13 cellular contexts compared by ENCODE assay signal in the genomic region with DNA sequence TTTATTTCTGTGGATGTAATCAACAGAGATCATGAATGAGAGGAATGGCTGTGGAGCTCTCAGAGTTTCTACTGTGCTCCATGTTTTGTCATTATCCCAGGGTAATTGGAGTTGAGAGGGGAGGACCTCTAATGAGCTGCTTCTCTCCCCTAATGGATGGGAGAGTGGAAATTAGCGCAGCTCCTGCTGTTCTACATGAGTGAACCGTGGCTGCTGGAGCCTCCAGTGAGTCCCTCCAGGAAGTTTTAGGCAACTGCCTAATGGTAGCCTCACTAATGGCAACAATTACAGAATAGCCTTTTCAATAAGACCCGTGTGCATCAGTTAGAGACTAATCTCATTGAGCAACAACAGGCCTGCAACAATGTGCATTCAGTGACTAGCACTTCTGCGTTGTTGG.
"Had no signal": no experiment of that assay in that cellular context is flagged by ENCODE, and none has a peak within 500 bp of the region (broad histone marks: within the 10 kb centered on the region; RNA-seq: fewer than 3 reads in every experiment).

No MANE protein-coding gene starts in this region.

- H3K27me3 ChIP-seq: left lung, pancreas had no signal

- ATAC-seq: activated CD4-positive, alpha-beta T cell treated with anti-CD3 and anti-CD28 coated beads for 36 hours; activated CD8-positive, alpha-beta T cell treated with anti-CD3 and anti-CD28 coated beads for 36 hours; activated naive CD4-positive, alpha-beta T cell treated with anti-CD3 and anti-CD28 coated beads, Interleukin-2, amount 50 U/mL, for 72 hours; activated T-cell treated with anti-CD3 and anti-CD28 coated beads, Interleukin-2, amount 50 U/mL, for 4 hours; esophagus mucosa; left lung; pancreas had no signal

- H3K27ac ChIP-seq: left lung, pancreas, sigmoid colon, spleen, suprapubic skin had no signal

- H3K36me3 ChIP-seq: left lung, pancreas, sigmoid colon, spleen, suprapubic skin had no signal

- H3K4me3 ChIP-seq: left lung, pancreas, sigmoid colon, spleen, suprapubic skin had no signal

- H3K4me1 ChIP-seq: pancreas, sigmoid colon had no signal

- DNase-seq: activated CD4-positive, alpha-beta T cell treated with anti-CD3 and anti-CD28 coated beads for 36 hours; activated CD8-positive, alpha-beta T cell treated with anti-CD3 and anti-CD28 coated beads for 36 hours; activated effector memory CD4-positive, alpha-beta T cell treated with anti-CD3 and anti-CD28 coated beads, Interleukin-2, amount 50 U/mL, for 16 hours; activated T-cell treated with anti-CD3 and anti-CD28 coated beads, Interleukin-2, amount 50 U/mL, for 4 hours; amniotic stem cell; mammary epithelial cell; pancreas; sigmoid colon; spleen had no signal

- H3K9me3 ChIP-seq: left lung, pancreas, sigmoid colon, spleen, suprapubic skin had no signal
